Comparison of ENCODE assay signal across 1 cellular context in the genomic region with DNA sequence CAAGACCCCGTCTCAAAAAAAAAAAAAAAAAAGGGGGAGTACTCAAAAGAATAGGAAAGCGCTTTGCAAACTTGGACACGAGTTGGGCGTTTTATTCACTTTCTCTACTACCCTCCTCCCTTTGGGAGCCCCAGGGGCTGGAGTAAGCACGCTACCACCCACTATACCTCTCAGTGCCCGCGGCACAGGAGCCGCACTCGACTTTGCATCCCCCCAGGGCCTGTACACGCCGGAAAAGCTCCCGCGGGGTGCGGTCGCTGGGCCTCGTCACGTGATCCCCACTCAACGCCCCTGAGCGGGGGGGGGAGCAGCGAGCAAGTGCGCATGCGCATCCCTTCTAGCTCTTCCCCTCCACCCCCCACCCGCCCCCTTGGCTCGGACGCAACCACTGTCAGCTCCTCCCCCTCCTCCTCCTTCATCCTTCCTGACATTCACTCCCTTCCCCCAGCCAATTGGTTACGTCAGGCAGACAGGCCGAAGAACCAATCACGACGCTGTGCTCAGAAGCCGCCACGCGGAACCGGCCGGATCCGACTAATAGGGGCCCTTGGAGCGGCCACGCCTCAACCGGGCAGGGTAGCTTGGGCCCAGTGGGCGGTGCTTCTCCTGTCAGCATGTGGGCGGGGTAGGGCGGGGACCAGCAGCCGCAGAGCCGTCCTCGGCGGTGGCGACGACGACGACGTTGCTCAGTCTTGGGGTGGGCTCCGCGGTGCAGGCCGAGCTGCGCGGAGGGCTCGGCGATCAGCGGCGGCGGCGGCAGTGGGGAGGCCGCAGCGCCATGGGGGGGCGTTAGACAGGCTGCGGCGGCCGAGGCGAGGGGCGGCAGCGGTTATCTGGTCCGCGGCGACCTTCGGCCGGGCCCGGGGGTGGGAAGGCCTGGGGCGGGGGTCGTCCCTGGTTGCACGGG.
TF ChIP-seq lines count a peak whose summit lies in the region.

Gene HAPSTR1, plus strand, starts transcription at position 685 of the 907 bp plus-strand sequence. CDS start 401 bp downstream, outside the sequence.

TF ChIP-seq in GM12878, 131 proteins besides CTCF, POLR2A, EP300 and RAD21 (continued from another document and continues in another):
- TF ChIP-seq, protein P1, sequence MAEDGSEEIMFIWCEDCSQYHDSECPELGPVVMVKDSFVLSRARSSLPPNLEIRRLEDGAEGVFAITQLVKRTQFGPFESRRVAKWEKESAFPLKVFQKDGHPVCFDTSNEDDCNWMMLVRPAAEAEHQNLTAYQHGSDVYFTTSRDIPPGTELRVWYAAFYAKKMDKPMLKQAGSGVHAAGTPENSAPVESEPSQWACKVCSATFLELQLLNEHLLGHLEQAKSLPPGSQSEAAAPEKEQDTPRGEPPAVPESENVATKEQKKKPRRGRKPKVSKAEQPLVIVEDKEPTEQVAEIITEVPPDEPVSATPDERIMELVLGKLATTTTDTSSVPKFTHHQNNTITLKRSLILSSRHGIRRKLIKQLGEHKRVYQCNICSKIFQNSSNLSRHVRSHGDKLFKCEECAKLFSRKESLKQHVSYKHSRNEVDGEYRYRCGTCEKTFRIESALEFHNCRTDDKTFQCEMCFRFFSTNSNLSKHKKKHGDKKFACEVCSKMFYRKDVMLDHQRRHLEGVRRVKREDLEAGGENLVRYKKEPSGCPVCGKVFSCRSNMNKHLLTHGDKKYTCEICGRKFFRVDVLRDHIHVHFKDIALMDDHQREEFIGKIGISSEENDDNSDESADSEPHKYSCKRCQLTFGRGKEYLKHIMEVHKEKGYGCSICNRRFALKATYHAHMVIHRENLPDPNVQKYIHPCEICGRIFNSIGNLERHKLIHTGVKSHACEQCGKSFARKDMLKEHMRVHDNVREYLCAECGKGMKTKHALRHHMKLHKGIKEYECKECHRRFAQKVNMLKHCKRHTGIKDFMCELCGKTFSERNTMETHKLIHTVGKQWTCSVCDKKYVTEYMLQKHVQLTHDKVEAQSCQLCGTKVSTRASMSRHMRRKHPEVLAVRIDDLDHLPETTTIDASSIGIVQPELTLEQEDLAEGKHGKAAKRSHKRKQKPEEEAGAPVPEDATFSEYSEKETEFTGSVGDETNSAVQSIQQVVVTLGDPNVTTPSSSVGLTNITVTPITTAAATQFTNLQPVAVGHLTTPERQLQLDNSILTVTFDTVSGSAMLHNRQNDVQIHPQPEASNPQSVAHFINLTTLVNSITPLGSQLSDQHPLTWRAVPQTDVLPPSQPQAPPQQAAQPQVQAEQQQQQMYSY (CRISPR knock-in tag; IDR thresholded peaks at IDR 0.05) = peak; percentile 54; the same call in 1 of the 2 replicates
- TF ChIP-seq RB1 (IDR thresholded peaks at IDR 0.05; ENCODE audit: borderline replicate concordance) = no peak
- peak; percentile 35 for TF ChIP-seq E4F1 (IDR thresholded peaks at IDR 0.05; ENCODE audit: borderline replicate concordance, partially characterized antibody)
- peak; percentile 87 for TF ChIP-seq YY1 (IDR thresholded peaks at IDR 0.05; ENCODE audit: low read depth, low read length)
- TF ChIP-seq RAD51 (IDR thresholded peaks at IDR 0.05) = peak; percentile 97
- 0 out of 2 replicates have a peak, but pooled peaks have one; percentile 60 for TF ChIP-seq HDGF (IDR thresholded peaks at IDR 0.05)
- peak; percentile 60; the same call in 1 of the 2 replicates for TF ChIP-seq JUND (IDR thresholded peaks at IDR 0.05; ENCODE audit: low read depth, low read length)
- TF ChIP-seq FOXK2 (IDR thresholded peaks at IDR 0.05) = peak; percentile 67; the same call in 1 of the 2 replicates
- TF ChIP-seq ZBTB11 (CRISPR knock-in tag; IDR thresholded peaks at IDR 0.05) = 0 out of 2 replicates have a peak, but pooled peaks have one; percentile 26
- no peak for TF ChIP-seq HDAC2 (IDR thresholded peaks at IDR 0.05)
- TF ChIP-seq POU2F2 (IDR thresholded peaks at IDR 0.05; ENCODE audit: borderline replicate concordance, low read depth, low read length) = peak; percentile 93
- no peak for TF ChIP-seq ZNF207 (IDR thresholded peaks at IDR 0.05; ENCODE audit: borderline replicate concordance)
- TF ChIP-seq ZBTB4 (CRISPR knock-in tag; IDR thresholded peaks at IDR 0.05) = no peak
- TF ChIP-seq HDAC6 (IDR thresholded peaks at IDR 0.05; ENCODE audit: unreplicated experiment) = no peak
- TF ChIP-seq, protein P2, sequence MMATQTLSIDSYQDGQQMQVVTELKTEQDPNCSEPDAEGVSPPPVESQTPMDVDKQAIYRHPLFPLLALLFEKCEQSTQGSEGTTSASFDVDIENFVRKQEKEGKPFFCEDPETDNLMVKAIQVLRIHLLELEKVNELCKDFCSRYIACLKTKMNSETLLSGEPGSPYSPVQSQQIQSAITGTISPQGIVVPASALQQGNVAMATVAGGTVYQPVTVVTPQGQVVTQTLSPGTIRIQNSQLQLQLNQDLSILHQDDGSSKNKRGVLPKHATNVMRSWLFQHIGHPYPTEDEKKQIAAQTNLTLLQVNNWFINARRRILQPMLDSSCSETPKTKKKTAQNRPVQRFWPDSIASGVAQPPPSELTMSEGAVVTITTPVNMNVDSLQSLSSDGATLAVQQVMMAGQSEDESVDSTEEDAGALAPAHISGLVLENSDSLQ (IDR thresholded peaks at IDR 0.05) = peak; percentile 99
- TF ChIP-seq NRF1 (conservative IDR thresholded peaks at IDR 0.05; ENCODE audit: low read depth, low read length) = peak; percentile 49
- TF ChIP-seq FOXM1 (IDR thresholded peaks at IDR 0.05; ENCODE audit: low read depth, low read length) = no peak
- no peak; the same call in 1 of the 2 replicates for TF ChIP-seq TBL1XR1 (IDR thresholded peaks at IDR 0.05; ENCODE audit: low read depth, low read length)
- TF ChIP-seq IRF5 (IDR thresholded peaks at IDR 0.05; ENCODE audit: borderline replicate concordance) = no peak
- TF ChIP-seq SIN3A (IDR thresholded peaks at IDR 0.05; ENCODE audit: low read depth, low read length) = peak; percentile 65; the same call in 1 of the 2 replicates
- TF ChIP-seq POLR2AphosphoS2 (IDR thresholded peaks at IDR 0.05; ENCODE audit: low read depth, low read length) = peak; percentile 94
- TF ChIP-seq, protein P3, sequence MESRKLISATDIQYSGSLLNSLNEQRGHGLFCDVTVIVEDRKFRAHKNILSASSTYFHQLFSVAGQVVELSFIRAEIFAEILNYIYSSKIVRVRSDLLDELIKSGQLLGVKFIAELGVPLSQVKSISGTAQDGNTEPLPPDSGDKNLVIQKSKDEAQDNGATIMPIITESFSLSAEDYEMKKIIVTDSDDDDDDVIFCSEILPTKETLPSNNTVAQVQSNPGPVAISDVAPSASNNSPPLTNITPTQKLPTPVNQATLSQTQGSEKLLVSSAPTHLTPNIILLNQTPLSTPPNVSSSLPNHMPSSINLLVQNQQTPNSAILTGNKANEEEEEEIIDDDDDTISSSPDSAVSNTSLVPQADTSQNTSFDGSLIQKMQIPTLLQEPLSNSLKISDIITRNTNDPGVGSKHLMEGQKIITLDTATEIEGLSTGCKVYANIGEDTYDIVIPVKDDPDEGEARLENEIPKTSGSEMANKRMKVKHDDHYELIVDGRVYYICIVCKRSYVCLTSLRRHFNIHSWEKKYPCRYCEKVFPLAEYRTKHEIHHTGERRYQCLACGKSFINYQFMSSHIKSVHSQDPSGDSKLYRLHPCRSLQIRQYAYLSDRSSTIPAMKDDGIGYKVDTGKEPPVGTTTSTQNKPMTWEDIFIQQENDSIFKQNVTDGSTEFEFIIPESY (IDR thresholded peaks at IDR 0.05) = no peak
- TF ChIP-seq PAX5 (IDR thresholded peaks at IDR 0.05; ENCODE audit: borderline replicate concordance, low read depth, low read length) = peak; percentile 98
- TF ChIP-seq SMAD1 (IDR thresholded peaks at IDR 0.05; ENCODE audit: low read depth, partially characterized antibody) = no peak
- TF ChIP-seq SMAD5 (IDR thresholded peaks at IDR 0.05; ENCODE audit: low read depth) = peak; percentile 85
- TF ChIP-seq, protein P4, sequence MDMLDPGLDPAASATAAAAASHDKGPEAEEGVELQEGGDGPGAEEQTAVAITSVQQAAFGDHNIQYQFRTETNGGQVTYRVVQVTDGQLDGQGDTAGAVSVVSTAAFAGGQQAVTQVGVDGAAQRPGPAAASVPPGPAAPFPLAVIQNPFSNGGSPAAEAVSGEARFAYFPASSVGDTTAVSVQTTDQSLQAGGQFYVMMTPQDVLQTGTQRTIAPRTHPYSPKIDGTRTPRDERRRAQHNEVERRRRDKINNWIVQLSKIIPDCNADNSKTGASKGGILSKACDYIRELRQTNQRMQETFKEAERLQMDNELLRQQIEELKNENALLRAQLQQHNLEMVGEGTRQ (IDR thresholded peaks at IDR 0.05; ENCODE audit: borderline replicate concordance, low read depth, low read length) = peak; percentile 82
- TF ChIP-seq NR2C2 (IDR thresholded peaks at IDR 0.05; ENCODE audit: borderline replicate concordance, control insufficient read depth, insufficient read length, low read depth) = no peak
- TF ChIP-seq MYC (IDR thresholded peaks at IDR 0.05; ENCODE audit: insufficient read depth, insufficient read length, insufficient replicate concordance, low read length, severe bottlenecking) = no peak
- no peak for TF ChIP-seq KLF5 (IDR thresholded peaks at IDR 0.05; ENCODE audit: partially characterized antibody)
